ENCODE assay signal across 1 cellular context in genomic region chr2:45626387-45627010, GRCh38.
TF ChIP-seq lines count a peak whose summit lies in the region.

No MANE protein-coding gene starts in this region.

TF ChIP-seq in K562, 482 proteins besides CTCF, POLR2A, EP300 and RAD21:
- TF ChIP-seq, protein P1, sequence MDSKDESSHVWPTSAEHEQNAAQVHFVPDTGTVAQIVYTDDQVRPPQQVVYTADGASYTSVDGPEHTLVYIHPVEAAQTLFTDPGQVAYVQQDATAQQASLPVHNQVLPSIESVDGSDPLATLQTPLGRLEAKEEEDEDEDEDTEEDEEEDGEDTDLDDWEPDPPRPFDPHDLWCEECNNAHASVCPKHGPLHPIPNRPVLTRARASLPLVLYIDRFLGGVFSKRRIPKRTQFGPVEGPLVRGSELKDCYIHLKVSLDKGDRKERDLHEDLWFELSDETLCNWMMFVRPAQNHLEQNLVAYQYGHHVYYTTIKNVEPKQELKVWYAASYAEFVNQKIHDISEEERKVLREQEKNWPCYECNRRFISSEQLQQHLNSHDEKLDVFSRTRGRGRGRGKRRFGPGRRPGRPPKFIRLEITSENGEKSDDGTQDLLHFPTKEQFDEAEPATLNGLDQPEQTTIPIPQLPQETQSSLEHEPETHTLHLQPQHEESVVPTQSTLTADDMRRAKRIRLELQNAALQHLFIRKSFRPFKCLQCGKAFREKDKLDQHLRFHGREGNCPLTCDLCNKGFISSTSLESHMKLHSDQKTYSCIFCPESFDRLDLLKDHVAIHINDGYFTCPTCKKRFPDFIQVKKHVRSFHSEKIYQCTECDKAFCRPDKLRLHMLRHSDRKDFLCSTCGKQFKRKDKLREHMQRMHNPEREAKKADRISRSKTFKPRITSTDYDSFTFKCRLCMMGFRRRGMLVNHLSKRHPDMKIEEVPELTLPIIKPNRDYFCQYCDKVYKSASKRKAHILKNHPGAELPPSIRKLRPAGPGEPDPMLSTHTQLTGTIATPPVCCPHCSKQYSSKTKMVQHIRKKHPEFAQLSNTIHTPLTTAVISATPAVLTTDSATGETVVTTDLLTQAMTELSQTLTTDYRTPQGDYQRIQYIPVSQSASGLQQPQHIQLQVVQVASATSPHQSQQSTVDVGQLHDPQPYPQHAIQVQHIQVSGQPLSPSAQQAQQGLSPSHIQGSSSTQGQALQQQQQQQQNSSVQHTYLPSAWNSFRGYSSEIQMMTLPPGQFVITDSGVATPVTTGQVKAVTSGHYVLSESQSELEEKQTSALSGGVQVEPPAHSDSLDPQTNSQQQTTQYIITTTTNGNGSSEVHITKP (IDR thresholded peaks at IDR 0.05; ENCODE audit: partially characterized antibody), result peak; percentile 91
- no peak for TF ChIP-seq PTTG1 (tag; IDR thresholded peaks at IDR 0.05; ENCODE audit: low read depth)
